16 cellular contexts compared by ENCODE assay signal in the genomic region with DNA sequence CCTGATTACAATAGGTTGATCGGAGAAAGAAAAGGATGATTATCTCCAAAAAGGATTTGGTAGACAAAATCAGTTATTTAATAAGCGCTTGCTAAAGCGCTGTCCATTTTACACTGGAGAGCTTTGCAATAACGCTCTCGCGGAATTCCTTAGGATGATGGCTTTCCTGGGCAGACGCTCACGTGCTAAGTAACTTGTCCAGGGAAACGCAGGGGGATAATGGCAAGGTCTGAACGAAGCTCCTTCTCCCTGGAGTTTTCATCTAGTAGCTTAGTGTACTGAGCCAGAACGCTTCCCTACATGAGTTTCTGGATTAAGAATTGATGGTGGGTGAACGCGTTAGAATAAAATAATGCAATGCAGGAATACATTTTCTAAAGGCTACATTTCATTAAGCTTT.
DNase-seq lines count a peak whose midpoint lies in the region; ATAC-seq and TF ChIP-seq lines count a peak whose summit lies in the region.
"Had no signal": no experiment of that assay in that cellular context is flagged by ENCODE, and none has a peak within 500 bp of the region (broad histone marks: within the 10 kb centered on the region; RNA-seq: fewer than 3 reads in every experiment).

No MANE protein-coding gene starts in this region.

- H3K4me1 Mint-ChIP-seq in activated CD4-positive, alpha-beta T cell treated with anti-CD3 and anti-CD28 coated beads, Interleukin-2, amount 10 ng/mL, durations not matched to agents 24 days and 14 days = no peaks in the 10 kb centered on the region
- H3K4me1 Mint-ChIP-seq in activated CD4-positive, alpha-beta T cell treated with anti-CD3 and anti-CD28 coated beads for 36 hours = no peaks in the 10 kb centered on the region
- H3K4me1 Mint-ChIP-seq in naive thymus-derived CD4-positive, alpha-beta T cell = peaks cover 0 to 3% (median 0%) of the 10 kb centered on the region in 7 donors

- no peaks in the 10 kb centered on the region for H3K4me1 ChIP-seq in naive thymus-derived CD4-positive, alpha-beta T cell (ENCODE audit: control insufficient read depth in 2 of 2, insufficient read depth in 2 of 2, low read length in 2 of 2)
- H3K4me1 ChIP-seq: HAP-1 had no signal

- H3K9me3 Mint-ChIP-seq in activated CD4-positive, alpha-beta T cell treated with anti-CD3 and anti-CD28 coated beads, Interleukin-2, amount 10 ng/mL, durations not matched to agents 24 days and 14 days = peaks cover 6% of the 10 kb centered on the region
- H3K9me3 Mint-ChIP-seq in activated CD4-positive, alpha-beta T cell treated with anti-CD3 and anti-CD28 coated beads for 36 hours (ENCODE audit: low read depth) = peaks cover 8% of the 10 kb centered on the region
- peaks cover 0 to 7% (median 0%) of the 10 kb centered on the region in 11 donors for H3K9me3 Mint-ChIP-seq in naive thymus-derived CD4-positive, alpha-beta T cell

- CTCF ChIA-PET in activated CD4-positive, alpha-beta T cell treated with anti-CD3 and anti-CD28 coated beads for 36 hours (lab: Charles Lee) = no interaction called here
- CTCF ChIA-PET in naive thymus-derived CD4-positive, alpha-beta T cell (lab: Charles Lee) = no interaction called here

- H4K20me1 ChIP-seq in neural cell (ENCODE audit: insufficient read depth) = no peaks in the 10 kb centered on the region

- H3K4me3 ChIP-seq in WERI-Rb-1 (ENCODE audit: low read depth, low read length) (peak overlapping the region; percentile 45), neural cell (ENCODE audit: low read length) (no peak overlapping the region)
- no peak overlapping the region for H3K4me3 ChIP-seq in naive thymus-derived CD4-positive, alpha-beta T cell (ENCODE audit: low read length)
- H3K4me3 ChIP-seq: HAP-1 had no signal

- H3K27ac Mint-ChIP-seq in activated CD4-positive, alpha-beta T cell treated with anti-CD3 and anti-CD28 coated beads, Interleukin-2, amount 10 ng/mL, durations not matched to agents 24 days and 14 days = no peak overlapping the region
- H3K27ac Mint-ChIP-seq in activated CD4-positive, alpha-beta T cell treated with anti-CD3 and anti-CD28 coated beads for 36 hours = no peak overlapping the region
- no peak overlapping the region for H3K27ac Mint-ChIP-seq in naive thymus-derived CD4-positive, alpha-beta T cell
- H3K27ac Mint-ChIP-seq: HFFc6 had no signal

- H3K36me3 Mint-ChIP-seq in activated CD4-positive, alpha-beta T cell treated with anti-CD3 and anti-CD28 coated beads, Interleukin-2, amount 10 ng/mL, durations not matched to agents 24 days and 14 days (ENCODE audit: low read depth) = peaks cover 3% of the 10 kb centered on the region
- no peaks in the 10 kb centered on the region for H3K36me3 Mint-ChIP-seq in activated CD4-positive, alpha-beta T cell treated with anti-CD3 and anti-CD28 coated beads for 36 hours (ENCODE audit: low read depth)
- H3K36me3 Mint-ChIP-seq in naive thymus-derived CD4-positive, alpha-beta T cell = peaks cover 0 to 4% (median 0%) of the 10 kb centered on the region in 5 donors
- H3K36me3 Mint-ChIP-seq: CD4-positive, alpha-beta memory T cell had no signal

- intact Hi-C loops in activated CD4-positive, alpha-beta T cell treated with anti-CD3 and anti-CD28 coated beads, Interleukin-2, amount 10 ng/mL, durations not matched to agents 24 days and 14 days (cut with micrococcal nuclease) = no loop called here
- intact Hi-C loops in activated CD4-positive, alpha-beta T cell treated with anti-CD3 and anti-CD28 coated beads for 36 hours (cut with DNase I, micrococcal nuclease) = no loop called here
- intact Hi-C loops in naive thymus-derived CD4-positive, alpha-beta T cell (cut with micrococcal nuclease) = no loop called here

- H3K27me3 ChIP-seq in WERI-Rb-1 (ENCODE audit: insufficient read depth, low read depth, severe bottlenecking) (no peaks in the 10 kb centered on the region), neural cell (ENCODE audit: insufficient read depth, low read depth, low read length) (no peaks in the 10 kb centered on the region)
- no peaks in the 10 kb centered on the region for H3K27me3 ChIP-seq in naive thymus-derived CD4-positive, alpha-beta T cell (ENCODE audit: control insufficient read depth in 2 of 2, insufficient read depth in 2 of 2, low read length in 2 of 2)

- H3F3A ChIP-seq in neural cell (ENCODE audit: insufficient read depth, low read length, poor library complexity, severe bottlenecking) = no peaks in the 10 kb centered on the region

- no peaks in the 10 kb centered on the region for H3K9me2 ChIP-seq in neural cell (ENCODE audit: insufficient read depth, low read length)

- no peak overlapping the region for H3K9ac ChIP-seq in neural cell (ENCODE audit: low read length)

- H3K4me3 Mint-ChIP-seq in activated CD4-positive, alpha-beta T cell treated with anti-CD3 and anti-CD28 coated beads, Interleukin-2, amount 10 ng/mL, durations not matched to agents 24 days and 14 days = no peak overlapping the region
- H3K4me3 Mint-ChIP-seq in activated CD4-positive, alpha-beta T cell treated with anti-CD3 and anti-CD28 coated beads for 36 hours = no peak overlapping the region
- no peak overlapping the region for H3K4me3 Mint-ChIP-seq in naive thymus-derived CD4-positive, alpha-beta T cell
- H3K4me3 Mint-ChIP-seq: CD4-positive, alpha-beta memory T cell; HFFc6 had no signal

- DNase-seq in activated CD4-positive, alpha-beta T cell treated with anti-CD3 and anti-CD28 coated beads, Interleukin-2, amount 10 ng/mL, durations not matched to agents 24 days and 14 days = peak; percentile 28
- no peak for DNase-seq in activated CD4-positive, alpha-beta T cell treated with anti-CD3 and anti-CD28 coated beads for 36 hours
- peak; percentile 76 for DNase-seq in WERI-Rb-1
- no peak for DNase-seq in activated CD4-positive, CD25-positive, alpha-beta regulatory T cell treated with anti-CD3 and anti-CD28 coated beads, Interleukin-2, amount 50 U/mL, for 72 hours
- no peak for DNase-seq in activated CD8-positive, alpha-beta memory T cell treated with anti-CD3 and anti-CD28 coated beads, Interleukin-2, amount 50 U/mL, for 4 hours
- no peak for DNase-seq in naive thymus-derived CD4-positive, alpha-beta T cell
- DNase-seq: C1 segment of cervical spinal cord; Calu3; CD4-positive, alpha-beta memory T cell; COR-L47; DMS53; DMS79 treated with DMSO at 0.1 percent for 48 hours; GOT3; HFFc6 had no signal

- H2AFZ ChIP-seq in neural cell (ENCODE audit: low read depth, low read length) = no peak overlapping the region

- H3K9me3 ChIP-seq in WERI-Rb-1 (ENCODE audit: severe bottlenecking) (no peaks in the 10 kb centered on the region), neural cell (ENCODE audit: low read length) (no peaks in the 10 kb centered on the region)
- no peaks in the 10 kb centered on the region for H3K9me3 ChIP-seq in naive thymus-derived CD4-positive, alpha-beta T cell (ENCODE audit: control insufficient read depth in 2 of 3, low read length in 3 of 3)
- H3K9me3 ChIP-seq: HAP-1 had no signal

- H3K4me2 ChIP-seq in neural cell (ENCODE audit: low read length) = no peak overlapping the region

- POLR2A ChIA-PET in activated CD4-positive, alpha-beta T cell treated with anti-CD3 and anti-CD28 coated beads for 36 hours (lab: Charles Lee) = no interaction called here
- POLR2A ChIA-PET in naive thymus-derived CD4-positive, alpha-beta T cell (lab: Charles Lee) = no interaction called here

- TF ChIP-seq EP300 in neural cell (conservative IDR thresholded peaks at IDR 0.05; ENCODE audit: poor library complexity, severe bottlenecking) = no peak

- ATAC-seq in activated CD4-positive, alpha-beta T cell treated with anti-CD3 and anti-CD28 coated beads for 36 hours = no peak
- no peak for ATAC-seq in naive thymus-derived CD4-positive, alpha-beta T cell

- no peaks in the 10 kb centered on the region for H3K27me3 Mint-ChIP-seq in activated CD4-positive, alpha-beta T cell treated with anti-CD3 and anti-CD28 coated beads, Interleukin-2, amount 10 ng/mL, durations not matched to agents 24 days and 14 days
- no peaks in the 10 kb centered on the region for H3K27me3 Mint-ChIP-seq in activated CD4-positive, alpha-beta T cell treated with anti-CD3 and anti-CD28 coated beads for 36 hours
- peaks cover 0 to 14% (median 0%) of the 10 kb centered on the region in 5 donors for H3K27me3 Mint-ChIP-seq in naive thymus-derived CD4-positive, alpha-beta T cell
- H3K27me3 Mint-ChIP-seq: CD4-positive, alpha-beta memory T cell had no signal

- H3K36me3 ChIP-seq in WERI-Rb-1 (no peaks in the 10 kb centered on the region), neural cell (ENCODE audit: insufficient read depth, low read length) (no peaks in the 10 kb centered on the region)
- H3K36me3 ChIP-seq in naive thymus-derived CD4-positive, alpha-beta T cell (ENCODE audit: control insufficient read depth in 2 of 3, insufficient read depth in 3 of 3, low read length in 3 of 3) = no peaks in the 10 kb centered on the region
- H3K36me3 ChIP-seq: HAP-1 had no signal

- TF ChIP-seq RAD21 in neural cell (conservative IDR thresholded peaks at IDR 0.05) = no peak

- H3K27ac ChIP-seq in WERI-Rb-1 (peak overlapping the region; percentile 96), neural cell (ENCODE audit: low read length) (no peak overlapping the region)
- no peak overlapping the region for H3K27ac ChIP-seq in naive thymus-derived CD4-positive, alpha-beta T cell (ENCODE audit: low read depth, low read length)

- TF ChIP-seq CTCF in WERI-Rb-1 (IDR thresholded peaks at IDR 0.05; ENCODE audit: low read depth, low read length) = no peak
- TF ChIP-seq CTCF in neural cell (IDR thresholded peaks at IDR 0.05; ENCODE audit: poor library complexity, severe bottlenecking) = no peak

- H3K79me2 ChIP-seq in neural cell (replicated peaks; ENCODE audit: insufficient read depth, low read length) = no peaks in the 10 kb centered on the region

Comparison
In these comparisons a context has a peak if more than half of its experiments do, and no peak if none do; other contexts are left out.
1. DNase-seq: peak in activated CD4-positive, alpha-beta T cell treated with anti-CD3 and anti-CD28 coated beads, Interleukin-2, amount 10 ng/mL, durations not matched to agents 24 days and 14 days (single experiment) and WERI-Rb-1 (single experiment); none in activated CD4-positive, alpha-beta T cell treated with anti-CD3 and anti-CD28 coated beads for 36 hours (single experiment), activated CD4-positive, CD25-positive, alpha-beta regulatory T cell treated with anti-CD3 and anti-CD28 coated beads, Interleukin-2, amount 50 U/mL, for 72 hours (single experiment), activated CD8-positive, alpha-beta memory T cell treated with anti-CD3 and anti-CD28 coated beads, Interleukin-2, amount 50 U/mL, for 4 hours (single experiment) and naive thymus-derived CD4-positive, alpha-beta T cell (0 of 9).